Comparison of ENCODE assay signal across 21 cellular contexts in the genomic region with DNA sequence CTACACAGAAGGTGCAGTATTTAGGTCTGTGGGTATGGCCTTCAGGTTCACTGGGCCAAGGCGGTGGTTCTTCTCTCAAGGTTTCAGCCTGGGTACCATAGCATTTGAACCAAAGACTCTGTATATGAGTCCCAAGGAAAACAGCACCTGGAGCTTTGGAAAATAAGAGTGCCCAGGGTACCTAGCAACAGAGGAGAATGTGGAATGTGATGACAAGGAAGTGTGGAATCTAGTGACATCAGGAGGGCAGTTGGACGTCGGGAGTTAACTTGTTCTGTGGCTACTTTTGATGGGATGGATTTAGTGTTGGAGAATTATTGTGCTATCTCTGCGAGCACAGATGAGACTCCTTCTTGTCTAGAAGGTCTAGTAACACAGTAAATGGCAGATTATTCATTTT.
A peak's percentile ranks its signal among the peaks of the same experiment; 100 is the strongest.
DNase-seq lines count a peak whose midpoint lies in the region; FAIRE-seq and TF ChIP-seq lines count a peak whose summit lies in the region.
"Had no signal": no experiment of that assay in that cellular context is flagged by ENCODE, and none has a peak within 500 bp of the region (broad histone marks: within the 10 kb centered on the region; RNA-seq: fewer than 3 reads in every experiment).

No MANE protein-coding gene starts in this region.

- WGBS in H9 (ENCODE audit: extremely low coverage, insufficient read length, low lambda C conversion rate) = no CpG with 5 or more reads among the region's 4 CpGs
- WGBS in mesendoderm (ENCODE audit: extremely low coverage, insufficient coverage, low lambda C conversion rate) = no CpG with 5 or more reads among the region's 4 CpGs

- H3K27me3 Mint-ChIP-seq in H9 (ENCODE audit: low read depth) = no peaks in the 10 kb centered on the region
- H3K27me3 Mint-ChIP-seq in T-helper 2 cell treated with Interferon-gamma antibody and Interleukin-4, amounts not matched to agents 5 μg/mL and 100 μg/mL, for 36 hours (ENCODE audit: low read depth) = no peaks in the 10 kb centered on the region
- H3K27me3 Mint-ChIP-seq: activated CD4-positive, alpha-beta memory T cell treated with anti-CD3 and anti-CD28 coated beads for 36 hours; activated naive CD8-positive, alpha-beta T cell; B cell; naive thymus-derived CD4-positive, alpha-beta T cell had no signal

- no peak overlapping the region for H2BK120ac ChIP-seq in H9 (ENCODE audit: low read depth, low read length, poor library complexity, severe bottlenecking)
- H2BK120ac ChIP-seq in mesendoderm (ENCODE audit: low read depth, low read length) = no peak overlapping the region

- H3K56ac ChIP-seq in H9 (ENCODE audit: insufficient read length, low read depth, low read length) (no peak overlapping the region), mesendoderm (ENCODE audit: low read length) (no peak overlapping the region)

- H4K91ac ChIP-seq in H9 (ENCODE audit: insufficient read length, low read depth, low read length) = no peak overlapping the region

- no peaks in the 10 kb centered on the region for H3K79me1 ChIP-seq in H9 (ENCODE audit: insufficient read depth, low read depth, low read length, poor library complexity, severe bottlenecking)
- H3K79me1 ChIP-seq in mesendoderm (ENCODE audit: low read length) = no peaks in the 10 kb centered on the region

- no peak overlapping the region for H2BK20ac ChIP-seq in H9 (ENCODE audit: low read depth, low read length, poor library complexity, severe bottlenecking)

- H3K27ac ChIP-seq in H9 (ENCODE audit: insufficient read length, low read depth, low read length) (no peak overlapping the region), mesendoderm (ENCODE audit: low read depth, low read length) (no peak overlapping the region), kidney (ENCODE audit: low read depth in 2 of 2, low read length in 2 of 2) (no peak overlapping the region)
- H3K27ac ChIP-seq: cardiac muscle cell, KMS-11, skin epidermis had no signal

- H3K36me3 ChIP-seq in mesendoderm (ENCODE audit: control insufficient read depth, insufficient read depth, low read length) (no peaks in the 10 kb centered on the region), kidney (ENCODE audit: control insufficient read depth in 1 of 2, insufficient read depth in 2 of 2, low read length in 2 of 2) (no peaks in the 10 kb centered on the region)
- H3K36me3 ChIP-seq: cardiac muscle cell had no signal

- H3K9ac ChIP-seq in H9 (ENCODE audit: extremely low read depth, insufficient read length, low read length) (no peak overlapping the region), mesendoderm (ENCODE audit: low read length) (no peak overlapping the region), kidney (ENCODE audit: low read length in 2 of 2) (no peak overlapping the region)
- H3K9ac ChIP-seq: KMS-11 had no signal

- no peak overlapping the region for H2AFZ ChIP-seq in H9 (ENCODE audit: low read length)

- peak; percentile 46 for DNase-seq in H9
- peak; percentile 9 for DNase-seq in SW480 (ENCODE audit: low spot score)
- peak; percentile 6 for DNase-seq in fibroblast of pulmonary artery (ENCODE audit: low read depth)
- DNase-seq in mesendoderm = peak; percentile 95
- no peak for DNase-seq in kidney
- DNase-seq in AG20443 (ENCODE audit: low spot score) = no peak
- DNase-seq in AML-193 (lab: John Stamatoyannopoulos, UW) = no peak
- no peak for DNase-seq in T-helper 2 cell treated with Interferon-gamma antibody and Interleukin-4, amounts not matched to agents 5 μg/mL and 100 μg/mL, for 36 hours (ENCODE audit: low spot score)
- DNase-seq: activated CD4-positive, alpha-beta memory T cell treated with anti-CD3 and anti-CD28 coated beads for 36 hours; activated T-cell treated with anti-CD3 and anti-CD28 coated beads, Interleukin-2, amount 50 U/mL, for 48 hours; naive thymus-derived CD4-positive, alpha-beta T cell; NCI-H1105 treated with DMSO at 0.1 percent for 48 hours; NCI-H2171 treated with DMSO at 0.1 percent for 48 hours; posterior cingulate gyrus had no signal

- H2BK12ac ChIP-seq in H9 (ENCODE audit: insufficient read length, low read depth, low read length) = no peak overlapping the region

- H3K23ac ChIP-seq in H9 (ENCODE audit: insufficient read length, low read depth, low read length) (no peak overlapping the region), mesendoderm (ENCODE audit: low read length) (no peak overlapping the region)

- H3K4me3 Mint-ChIP-seq in H9 = no peak overlapping the region
- no peak overlapping the region for H3K4me3 Mint-ChIP-seq in T-helper 2 cell treated with Interferon-gamma antibody and Interleukin-4, amounts not matched to agents 5 μg/mL and 100 μg/mL, for 36 hours
- H3K4me3 Mint-ChIP-seq: activated CD4-positive, alpha-beta memory T cell treated with anti-CD3 and anti-CD28 coated beads for 36 hours; activated naive CD8-positive, alpha-beta T cell; B cell; naive thymus-derived CD4-positive, alpha-beta T cell had no signal

- no peak overlapping the region for H3K4ac ChIP-seq in H9 (ENCODE audit: low read depth, low read length)
- no peak overlapping the region for H3K4ac ChIP-seq in mesendoderm (ENCODE audit: low read depth, low read length)

- H3K27ac Mint-ChIP-seq in H9 = no peak overlapping the region; a peak in 1 of 7 replicates
- no peak overlapping the region for H3K27ac Mint-ChIP-seq in T-helper 2 cell treated with Interferon-gamma antibody and Interleukin-4, amounts not matched to agents 5 μg/mL and 100 μg/mL, for 36 hours
- H3K27ac Mint-ChIP-seq: activated CD4-positive, alpha-beta memory T cell treated with anti-CD3 and anti-CD28 coated beads for 36 hours; activated naive CD8-positive, alpha-beta T cell; B cell; naive thymus-derived CD4-positive, alpha-beta T cell had no signal

- H4K8ac ChIP-seq in H9 (replicated peaks; ENCODE audit: insufficient read length, low read depth, low read length) (no peak overlapping the region), mesendoderm (ENCODE audit: low read depth, low read length) (no peak overlapping the region)

- H3K9me3 ChIP-seq in H9 (ENCODE audit: control insufficient read depth, low read depth, low read length) = no peaks in the 10 kb centered on the region
- H3K9me3 ChIP-seq in kidney (ENCODE audit: control insufficient read depth in 1 of 2, low read length in 2 of 2) = no peaks in the 10 kb centered on the region

- H3K4me3 ChIP-seq in fibroblast of pulmonary artery (replicated peaks; ENCODE audit: low read depth, low read length) = no peak overlapping the region
- no peak overlapping the region for H3K4me3 ChIP-seq in mesendoderm (ENCODE audit: low read length)
- no peak overlapping the region for H3K4me3 ChIP-seq in kidney (ENCODE audit: low read length in 2 of 2)
- H3K4me3 ChIP-seq: cardiac muscle cell, lung, skin epidermis had no signal

- TF ChIP-seq CTCF in H9 (conservative IDR thresholded peaks at IDR 0.05) = no peak
- no peak for TF ChIP-seq CTCF in fibroblast of pulmonary artery (IDR thresholded peaks at IDR 0.05; ENCODE audit: low read length, missing control alignments)
- no peak for TF ChIP-seq CTCF in kidney (IDR thresholded peaks at IDR 0.05; ENCODE audit: borderline replicate concordance, extremely low read depth, insufficient read depth)

- H3K9me3 Mint-ChIP-seq in H9 = no peaks in the 10 kb centered on the region
- H3K9me3 Mint-ChIP-seq in T-helper 2 cell treated with Interferon-gamma antibody and Interleukin-4, amounts not matched to agents 5 μg/mL and 100 μg/mL, for 36 hours = peaks cover 11% of the 10 kb centered on the region

- H2AK5ac ChIP-seq in H9 (ENCODE audit: insufficient read length, low read length) (no peak overlapping the region), mesendoderm (ENCODE audit: low read length) (no peak overlapping the region)

- no peaks in the 10 kb centered on the region for H3K36me3 Mint-ChIP-seq in H9 (ENCODE audit: insufficient read depth in 1 of 3, low read depth in 3 of 3)
- H3K36me3 Mint-ChIP-seq in T-helper 2 cell treated with Interferon-gamma antibody and Interleukin-4, amounts not matched to agents 5 μg/mL and 100 μg/mL, for 36 hours (ENCODE audit: low read depth) = no peaks in the 10 kb centered on the region
- H3K36me3 Mint-ChIP-seq: activated CD4-positive, alpha-beta memory T cell treated with anti-CD3 and anti-CD28 coated beads for 36 hours; activated naive CD8-positive, alpha-beta T cell; naive thymus-derived CD4-positive, alpha-beta T cell had no signal

- no peak overlapping the region for H4K5ac ChIP-seq in H9 (ENCODE audit: insufficient read length, low read depth, low read length)
- H4K5ac ChIP-seq in mesendoderm (ENCODE audit: low read length) = no peak overlapping the region

- H2BK15ac ChIP-seq in H9 (ENCODE audit: low read depth, low read length) (no peak overlapping the region), mesendoderm (replicated peaks; ENCODE audit: low read depth) (no peak overlapping the region)

- no peaks in the 10 kb centered on the region for H4K20me1 ChIP-seq in H9 (ENCODE audit: control insufficient read depth, insufficient read depth, insufficient read length)

- FAIRE-seq in kidney (lab: Jason Lieb, UNC) = no peak
- FAIRE-seq: H54 had no signal

- no peaks in the 10 kb centered on the region for H3K4me1 Mint-ChIP-seq in H9
- H3K4me1 Mint-ChIP-seq in T-helper 2 cell treated with Interferon-gamma antibody and Interleukin-4, amounts not matched to agents 5 μg/mL and 100 μg/mL, for 36 hours (ENCODE audit: low read depth) = no peaks in the 10 kb centered on the region
- H3K4me1 Mint-ChIP-seq: B cell; naive thymus-derived CD4-positive, alpha-beta T cell had no signal

- H3K18ac ChIP-seq in H9 (ENCODE audit: insufficient read length, low read depth, low read length) (no peak overlapping the region), mesendoderm (ENCODE audit: low read length) (no peak overlapping the region)

- H3K79me2 ChIP-seq in H9 (ENCODE audit: insufficient read depth, low read length) (no peaks in the 10 kb centered on the region), mesendoderm (ENCODE audit: control insufficient read depth, insufficient read depth, low read length) (no peaks in the 10 kb centered on the region)

- H3K4me2 ChIP-seq in H9 (ENCODE audit: insufficient read depth, insufficient read length, low read length) (no peak overlapping the region), mesendoderm (ENCODE audit: low read length) (no peak overlapping the region)
- H3K4me2 ChIP-seq: KMS-11 had no signal

- no peaks in the 10 kb centered on the region for H3K27me3 ChIP-seq in H9 (ENCODE audit: insufficient read depth, low read length)
- no peaks in the 10 kb centered on the region for H3K27me3 ChIP-seq in mesendoderm (ENCODE audit: insufficient read depth, low read length, poor library complexity)
- H3K27me3 ChIP-seq: cardiac muscle cell had no signal

- no peaks in the 10 kb centered on the region for H3K23me2 ChIP-seq in H9 (ENCODE audit: insufficient read length, low read depth, low read length, poor library complexity, severe bottlenecking)

- H2BK5ac ChIP-seq in H9 (ENCODE audit: insufficient read length, low read length) (no peak overlapping the region), mesendoderm (ENCODE audit: low read length) (no peak overlapping the region)

- H3T11ph ChIP-seq in H9 (ENCODE audit: low read length) = no peak overlapping the region

- intact Hi-C loops in kidney (cut with DNase I) = no loop called here

- H3K4me1 ChIP-seq in H9 (ENCODE audit: insufficient read depth, low read length) (no peaks in the 10 kb centered on the region), mesendoderm (ENCODE audit: control insufficient read depth, low read depth, low read length) (no peaks in the 10 kb centered on the region), kidney (ENCODE audit: control insufficient read depth in 1 of 2, insufficient read depth in 1 of 2, low read depth in 1 of 2, low read length in 2 of 2) (no peaks in the 10 kb centered on the region)

- H3K14ac ChIP-seq in H9 (ENCODE audit: insufficient read depth, low read length) = no peak overlapping the region

Comparison
In these comparisons a context has a peak if more than half of its experiments do, and no peak if none do; other contexts are left out.
1. DNase-seq: peak in H9 (single experiment), SW480 (single experiment), fibroblast of pulmonary artery (single experiment) and mesendoderm (single experiment); none in kidney (single experiment), AG20443 (single experiment), AML-193 (0 of 2) and T-helper 2 cell treated with Interferon-gamma antibody and Interleukin-4, amounts not matched to agents 5 μg/mL and 100 μg/mL, for 36 hours (single experiment).